Comparison of ENCODE assay signal across 20 cellular contexts in the genomic region with DNA sequence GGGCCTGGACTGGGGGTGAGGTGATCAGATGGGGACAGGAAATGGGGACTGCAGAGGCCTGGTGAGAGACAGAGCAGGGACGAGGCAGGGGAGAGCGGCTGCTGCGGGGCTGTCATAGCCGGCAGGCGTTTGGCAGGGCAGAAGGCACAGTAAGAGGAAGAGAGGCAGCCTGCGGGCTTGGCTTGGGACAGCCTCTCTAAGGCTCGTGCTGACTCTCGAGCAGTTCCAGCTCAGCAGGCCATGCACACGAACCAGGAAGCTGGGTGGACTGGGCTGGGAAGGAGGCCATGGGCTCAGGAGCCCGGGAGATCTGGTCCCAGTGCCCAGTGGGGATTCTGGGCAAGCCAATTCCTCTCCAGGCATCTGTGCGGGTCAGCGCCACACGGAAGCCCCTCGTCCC. TPM values are rescaled to one million over a fixed set of nuclear protein-coding genes. Genes with fewer than 3 reads are reported as not detected.
DNase-seq lines count a peak whose midpoint lies in the region; ATAC-seq and TF ChIP-seq lines count a peak whose summit lies in the region.
"Had no signal": no experiment of that assay in that cellular context is flagged by ENCODE, and none has a peak within 500 bp of the region (broad histone marks: within the 10 kb centered on the region; RNA-seq: fewer than 3 reads in every experiment).

No MANE protein-coding gene starts in this region.

- no peaks in the 10 kb centered on the region for H3K9me3 Mint-ChIP-seq in chondrocyte (ENCODE audit: low read depth)
- H3K9me3 Mint-ChIP-seq in activated T-helper 2 cell treated with anti-CD3 and anti-CD28 coated beads, Interferon-gamma antibody, Interleukin-2, Interleukin-4, amounts not matched to agents 10 μg/mL and 5 μg/mL and 100 μg/mL, durations not matched to agents 14 hours and 24 hours and 36 hours: no peaks in the 10 kb centered on the region
- H3K9me3 Mint-ChIP-seq: CD4-positive, CD25-positive, alpha-beta regulatory T cell had no signal

- peaks cover 4% of the 10 kb centered on the region for H3K36me3 Mint-ChIP-seq in chondrocyte (ENCODE audit: low read depth)
- H3K36me3 Mint-ChIP-seq in activated T-helper 2 cell treated with anti-CD3 and anti-CD28 coated beads, Interferon-gamma antibody, Interleukin-2, Interleukin-4, amounts not matched to agents 10 μg/mL and 5 μg/mL and 100 μg/mL, durations not matched to agents 14 hours and 24 hours and 36 hours (ENCODE audit: low read depth): no peaks in the 10 kb centered on the region
- H3K36me3 Mint-ChIP-seq: CD4-positive, CD25-positive, alpha-beta regulatory T cell had no signal

- peak in 3 of 4 donors; percentile 33 to 58 (median 36) for ATAC-seq in heart left ventricle
- ATAC-seq in left lung: peak; percentile 33
- ATAC-seq in upper lobe of left lung (ENCODE audit: low FRiP score in 2 of 2): peak; percentile 32 to 38
- ATAC-seq: activated CD4-positive, alpha-beta T cell treated with anti-CD3 and anti-CD28 coated beads for 36 hours had no signal

- H3K4me1 Mint-ChIP-seq in chondrocyte (ENCODE audit: low read depth): peaks cover 3% of the 10 kb centered on the region
- peaks cover 15% of the 10 kb centered on the region for H3K4me1 Mint-ChIP-seq in activated T-helper 2 cell treated with anti-CD3 and anti-CD28 coated beads, Interferon-gamma antibody, Interleukin-2, Interleukin-4, amounts not matched to agents 10 μg/mL and 5 μg/mL and 100 μg/mL, durations not matched to agents 14 hours and 24 hours and 36 hours (ENCODE audit: low read depth)
- H3K4me1 Mint-ChIP-seq: activated CD4-positive, alpha-beta T cell treated with anti-CD3 and anti-CD28 coated beads for 36 hours had no signal

- 29 to 37% (median 32%) methylated on average over 9 to 14 of the region's 14 CpGs for WGBS in heart left ventricle, 4 donors
- WGBS in upper lobe of left lung, 2 donors: 45 to 57% methylated on average over 10 to 13 of the region's 14 CpGs

- H3K36me3 ChIP-seq in heart left ventricle: no peaks in the 10 kb centered on the region
- H3K36me3 ChIP-seq in left lung: no peaks in the 10 kb centered on the region
- H3K36me3 ChIP-seq in upper lobe of left lung: no peaks in the 10 kb centered on the region
- H3K36me3 ChIP-seq: breast epithelium had no signal

- H3K4me1 ChIP-seq in heart left ventricle: peaks cover 0 to 3% (median 0%) of the 10 kb centered on the region in 12 donors
- no peaks in the 10 kb centered on the region for H3K4me1 ChIP-seq in left lung
- H3K4me1 ChIP-seq in upper lobe of left lung: no peaks in the 10 kb centered on the region
- H3K4me1 ChIP-seq: breast epithelium, testis had no signal

- no peak overlapping the region for H3K27ac Mint-ChIP-seq in chondrocyte (ENCODE audit: unreplicated experiment)
- H3K27ac Mint-ChIP-seq in activated T-helper 2 cell treated with anti-CD3 and anti-CD28 coated beads, Interferon-gamma antibody, Interleukin-2, Interleukin-4, amounts not matched to agents 10 μg/mL and 5 μg/mL and 100 μg/mL, durations not matched to agents 14 hours and 24 hours and 36 hours: no peak overlapping the region
- H3K27ac Mint-ChIP-seq: activated CD4-positive, alpha-beta T cell treated with anti-CD3 and anti-CD28 coated beads for 36 hours had no signal

- TF ChIP-seq CTCF in heart left ventricle (IDR thresholded peaks at IDR 0.05): no peak
- TF ChIP-seq CTCF in chondrocyte (IDR thresholded peaks at IDR 0.05): no peak
- TF ChIP-seq CTCF in left lung (IDR thresholded peaks at IDR 0.05): no peak
- TF ChIP-seq CTCF in upper lobe of left lung (IDR thresholded peaks at IDR 0.05): no peak
- no peak for TF ChIP-seq CTCF in GM13976 (IDR thresholded peaks at IDR 0.05; ENCODE audit: borderline replicate concordance, control extremely low read depth, extremely low read depth, insufficient read depth, missing control alignments)

- TF ChIP-seq EP300 in upper lobe of left lung (IDR thresholded peaks at IDR 0.05): no peak

- no peak overlapping the region for H3K4me3 ChIP-seq in heart left ventricle
- no peak overlapping the region for H3K4me3 ChIP-seq in left lung
- no peak overlapping the region for H3K4me3 ChIP-seq in upper lobe of left lung
- H3K4me3 ChIP-seq: breast epithelium, SK-N-MC, testis had no signal

- no peak overlapping the region for H3K27ac ChIP-seq in heart left ventricle
- H3K27ac ChIP-seq in left lung: no peak overlapping the region
- no peak overlapping the region for H3K27ac ChIP-seq in upper lobe of left lung
- H3K27ac ChIP-seq: breast epithelium, SK-N-MC, testis had no signal

- peaks cover 26% of the 10 kb centered on the region for H3K27me3 Mint-ChIP-seq in chondrocyte (ENCODE audit: low read depth)
- H3K27me3 Mint-ChIP-seq in activated T-helper 2 cell treated with anti-CD3 and anti-CD28 coated beads, Interferon-gamma antibody, Interleukin-2, Interleukin-4, amounts not matched to agents 10 μg/mL and 5 μg/mL and 100 μg/mL, durations not matched to agents 14 hours and 24 hours and 36 hours (ENCODE audit: low read depth): peaks cover 10% of the 10 kb centered on the region

- H3K9me3 ChIP-seq in heart left ventricle (no peaks in the 10 kb centered on the region), left lung (no peaks in the 10 kb centered on the region), upper lobe of left lung (no peaks in the 10 kb centered on the region)
- H3K9me3 ChIP-seq: breast epithelium, testis had no signal

- no peak for TF ChIP-seq POLR2A in heart left ventricle (IDR thresholded peaks at IDR 0.05)
- no peak for TF ChIP-seq POLR2A in upper lobe of left lung (IDR thresholded peaks at IDR 0.05)

- H3K27me3 ChIP-seq in heart left ventricle: peaks cover 3 to 59% (median 15%) of the 10 kb centered on the region in 9 donors
- H3K27me3 ChIP-seq in left lung: peaks cover 0 to 64% of the 10 kb centered on the region in 2 donors
- H3K27me3 ChIP-seq in upper lobe of left lung: no peaks in the 10 kb centered on the region
- H3K27me3 ChIP-seq: testis had no signal

- intact Hi-C loops in heart left ventricle (cut with DNase I) (loop anchor here in 8 of 10 donors (5.0 to 10.0 kb wide), 9 partner anchors 209 to 714 kb away; partner anchors contain the start of gene IFT27 (in 4 of the 8)), cardiac septum (cut with DNase I) (loop anchor here (10.0 kb wide), 1 partner anchor 226 kb away; the partner anchor contains the start of gene IFT27), left lung (cut with DNase I) (no loop called here)
- intact Hi-C loops in activated T-helper 2 cell treated with anti-CD3 and anti-CD28 coated beads, Interferon-gamma antibody, Interleukin-2, Interleukin-4, amounts not matched to agents 10 μg/mL and 5 μg/mL and 100 μg/mL, durations not matched to agents 14 hours and 24 hours and 36 hours (cut with micrococcal nuclease): loop anchor here (10.0 kb wide), 1 partner anchor 226 kb away; the partner anchor contains the start of gene IFT27

- no peak overlapping the region for H3K4me3 Mint-ChIP-seq in chondrocyte (ENCODE audit: unreplicated experiment)
- H3K4me3 Mint-ChIP-seq in activated T-helper 2 cell treated with anti-CD3 and anti-CD28 coated beads, Interferon-gamma antibody, Interleukin-2, Interleukin-4, amounts not matched to agents 10 μg/mL and 5 μg/mL and 100 μg/mL, durations not matched to agents 14 hours and 24 hours and 36 hours (ENCODE audit: low read depth): no peak overlapping the region
- H3K4me3 Mint-ChIP-seq: activated CD4-positive, alpha-beta T cell treated with anti-CD3 and anti-CD28 coated beads for 36 hours; CD4-positive, CD25-positive, alpha-beta regulatory T cell had no signal

- in situ Hi-C loops in GM13976 (cut with MboI; ENCODE audit: low sequenced_read_pairs, unreplicated experiment): no loop called here

- DNase-seq in heart left ventricle (peak in 2 of 5 donors; percentile 40 to 52), cardiac septum (ENCODE audit: low spot score) (no peak), chondrocyte (ENCODE audit: low spot score) (peak; percentile 75), left lung (no peak), upper lobe of left lung (peak in 1 of 2 donors; percentile 58), GM13976 (ENCODE audit: low spot score) (no peak), COLO668 (lab: John Stamatoyannopoulos, UW; ENCODE audit: unreplicated experiment) (no peak)
- no peak for DNase-seq in activated T-helper 2 cell treated with anti-CD3 and anti-CD28 coated beads, Interferon-gamma antibody, Interleukin-2, Interleukin-4, amounts not matched to agents 10 μg/mL and 5 μg/mL and 100 μg/mL, durations not matched to agents 14 hours and 24 hours and 36 hours (ENCODE audit: low spot score)
- DNase-seq: ACHN; activated CD4-positive, alpha-beta T cell treated with anti-CD3 and anti-CD28 coated beads for 36 hours; CD4-positive, CD25-positive, alpha-beta regulatory T cell; dermis blood vessel endothelial cell; foreskin melanocyte; NCI-H1092 treated with DMSO at 0.1 percent for 48 hours; NCI-H2107; occipital lobe; stimulated activated CD4-positive, alpha-beta T cell treated with anti-CD3 and anti-CD28 coated beads, Interleukin-15, amount 100 ng/mL, for 24 hours; testis had no signal

RNA-seq across cellular contexts. Expression of gene EIF3D, which starts 19.6 kb away (rescaled TPM):
- total RNA-seq in heart left ventricle: 100 to 1,000 TPM in 3 of 9 donors, 10 to 100 TPM in 6; 73.6 to 206 (median 89.4) TPM
- polyA plus RNA-seq in heart left ventricle: 100 to 1,000 TPM in 1 of 2 donors, 10 to 100 TPM in 1; 75.7 to 192 TPM
- 82.3 TPM for total RNA-seq in cardiac septum
- total RNA-seq in chondrocyte: 80.5 to 97.8 TPM (median 96.1 TPM) in 3 replicates
- total RNA-seq in left lung: 100 to 1,000 TPM; 116 to 141 TPM
- total RNA-seq in upper lobe of left lung: 100 to 1,000 TPM; 125 to 202 (median 142) TPM
- 300 and 316 TPM in 2 replicates for total RNA-seq in activated T-helper 2 cell treated with anti-CD3 and anti-CD28 coated beads, Interferon-gamma antibody, Interleukin-2, Interleukin-4, amounts not matched to agents 10 μg/mL and 5 μg/mL and 100 μg/mL, durations not matched to agents 14 hours and 24 hours and 36 hours

RNA-seq across cellular contexts. Expression of gene FOXRED2, which starts 41.8 kb away (rescaled TPM):
- total RNA-seq in heart left ventricle (10 to 100 TPM in 3 of 9 donors, 1 to 10 TPM in 6; 5.6 to 12.1 (median 8.3) TPM), cardiac septum (3.8 TPM), chondrocyte (21.0 to 23.1 TPM (median 23.0 TPM) in 3 replicates), left lung (10 to 100 TPM; 17.2 to 22.1 TPM), upper lobe of left lung (10 to 100 TPM in 4 of 6 donors, 1 to 10 TPM in 2; 6.0 to 27.2 (median 12.9) TPM)
- polyA plus RNA-seq in heart left ventricle: 1 to 10 TPM; 3.5 to 4.7 TPM
- total RNA-seq in activated T-helper 2 cell treated with anti-CD3 and anti-CD28 coated beads, Interferon-gamma antibody, Interleukin-2, Interleukin-4, amounts not matched to agents 10 μg/mL and 5 μg/mL and 100 μg/mL, durations not matched to agents 14 hours and 24 hours and 36 hours: 17.6 and 21.0 TPM in 2 replicates

Comparison
In these comparisons a context has a peak if more than half of its experiments do, and no peak if none do; other contexts are left out.
1. intact Hi-C loops: an anchor here in heart left ventricle (5.0 to 10.0 kb wide), cardiac septum (10.0 kb wide) and activated T-helper 2 cell treated with anti-CD3 and anti-CD28 coated beads, Interferon-gamma antibody, Interleukin-2, Interleukin-4, amounts not matched to agents 10 μg/mL and 5 μg/mL and 100 μg/mL, durations not matched to agents 14 hours and 24 hours and 36 hours (10.0 kb wide); none called in left lung.